26 cellular contexts compared by ENCODE assay signal in the genomic region with DNA sequence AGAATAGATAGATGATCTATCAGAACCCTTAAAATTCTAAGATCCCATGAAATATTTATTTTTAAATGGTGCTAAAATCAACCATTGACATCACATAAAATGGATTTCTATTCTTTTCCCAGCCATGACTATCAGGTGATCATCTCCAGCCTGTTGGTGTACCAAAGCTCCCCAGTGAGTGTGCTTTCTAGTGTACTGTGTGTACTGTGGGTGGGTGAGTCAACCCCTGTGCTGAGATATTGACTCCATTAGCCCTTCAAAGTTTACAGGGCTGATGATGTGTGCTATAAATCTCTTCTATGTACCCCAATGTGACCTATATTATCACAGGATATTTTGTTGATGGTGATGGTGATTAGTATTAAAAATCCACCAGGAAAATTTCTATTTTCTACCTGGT.
"Had no signal": no experiment of that assay in that cellular context is flagged by ENCODE, and none has a peak within 500 bp of the region (broad histone marks: within the 10 kb centered on the region; RNA-seq: fewer than 3 reads in every experiment).

No MANE protein-coding gene starts in this region.

- H3K36me3 Mint-ChIP-seq: T-cell had no signal

- H3K4me1 Mint-ChIP-seq: IgD-negative memory B cell, T-cell had no signal

- H3K27ac Mint-ChIP-seq: IgD-negative memory B cell, T-cell had no signal

- H3K27me3 Mint-ChIP-seq: IgD-negative memory B cell, T-cell had no signal

- H3K27ac ChIP-seq: HL-60, KMS-11, SJCRH30, SK-N-MC had no signal

- ATAC-seq: K562, Panc1, Right ventricle myocardium inferior, T-cell had no signal

- DNase-seq: Kasumi-1, MG63, NCI-H1092, NCI-H1105 treated with DMSO at 0.1 percent for 48 hours, NCI-H1417 treated with DMSO at 0.1 percent for 48 hours, NCI-H146, NCI-H1694 treated with DMSO at 0.1 percent for 48 hours, NCI-H1930, NCI-H2081, NCI-H2107, NCI-H2227 treated with DMSO at 0.1 percent for 48 hours, NCI-H510A, NCI-H524 treated with DMSO at 0.1 percent for 48 hours, NCI-H69, NCI-H774, SHP77 treated with DMSO at 0.1 percent for 48 hours, SJCRH30, SW 1271, T-cell had no signal

- H3K4me3 Mint-ChIP-seq: IgD-negative memory B cell, T-cell had no signal
